22 cellular contexts compared by ENCODE assay signal in the genomic region with DNA sequence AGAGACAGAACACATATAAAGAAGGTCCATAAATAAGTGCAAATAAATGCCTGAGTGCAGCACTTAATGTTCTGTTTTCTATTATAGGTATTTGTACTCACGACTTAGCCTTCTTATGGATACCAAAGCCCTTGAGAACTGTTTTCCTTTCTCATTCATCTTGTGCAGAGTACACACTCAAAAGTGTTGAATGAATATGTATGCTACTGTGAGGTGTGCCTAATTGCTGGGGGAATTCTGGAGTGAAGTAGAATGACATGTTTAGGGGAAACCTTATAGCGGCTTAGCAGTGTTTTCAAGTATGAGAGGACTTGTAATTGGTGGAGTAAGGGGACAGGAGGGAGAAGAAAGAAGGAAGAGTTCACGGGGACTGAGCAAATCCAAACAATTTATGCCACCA.
"Had no signal": no experiment of that assay in that cellular context is flagged by ENCODE, and none has a peak within 500 bp of the region (broad histone marks: within the 10 kb centered on the region; RNA-seq: fewer than 3 reads in every experiment).

No MANE protein-coding gene starts in this region.

- H2AFZ ChIP-seq: hepatocyte had no signal

- ATAC-seq: activated naive CD4-positive, alpha-beta T cell treated with anti-CD3 and anti-CD28 coated beads, Interleukin-2, amount 50 U/mL, for 72 hours; activated T-cell treated with anti-CD3 and anti-CD28 coated beads, Interleukin-2, amount 50 U/mL, for 72 hours; gastroesophageal sphincter; left ventricle myocardium superior; mucosa of descending colon; natural killer cell treated with Interleukin-12 subunit alpha and Interleukin-12 subunit beta and Interleukin-15 and Interleukin-18, amount 100 ng/mL, for 72 hours; right cardiac atrium; stimulated activated naive B cell treated with anti-CD40 and anti-IgM and Interleukin-4, amounts not matched to agents 10 μg/mL and 1 μg/mL and 100 μg/mL, for 72 hours had no signal

- H3K4me3 ChIP-seq: breast epithelium, gastroesophageal sphincter, hepatocyte, mucosa of descending colon, stomach, thyroid gland had no signal

- H3K27me3 ChIP-seq: gastroesophageal sphincter, thyroid gland had no signal

- H3K9me3 ChIP-seq: breast epithelium, gastroesophageal sphincter, mucosa of descending colon, stomach, thyroid gland had no signal

- DNase-seq: activated CD4-positive, alpha-beta T cell treated with anti-CD3 and anti-CD28 coated beads for 4 hours; activated CD4-positive, alpha-beta T cell treated with anti-CD3 and anti-CD28 coated beads, Interleukin-2, amount 50 U/mL, for 4 hours; activated naive CD4-positive, alpha-beta T cell; activated T-cell treated with anti-CD3 and anti-CD28 coated beads for 4 hours; activated T-cell treated with anti-CD3 and anti-CD28 coated beads, Interleukin-2, amount 50 U/mL, for 72 hours; central memory CD4-positive, alpha-beta T cell; islet precursor cell; left ventricle myocardium superior; mucosa of descending colon; posterior cingulate gyrus; right cardiac atrium; stimulated activated CD4-positive, alpha-beta T cell treated with anti-CD3 and anti-CD28 coated beads, Interleukin-15, amount 100 ng/mL, for 24 hours; stimulated activated CD4-positive, alpha-beta T cell treated with anti-CD3 and anti-CD28 coated beads, Interleukin-2, amount 100 ng/mL, for 24 hours; stimulated activated naive B cell treated with anti-CD40 and anti-IgM and Interleukin-4, amounts not matched to agents 10 μg/mL and 1 μg/mL and 100 μg/mL, for 72 hours; stomach; thyroid gland had no signal

- H3K36me3 ChIP-seq: breast epithelium, gastroesophageal sphincter, stomach, thyroid gland had no signal

- H3K27ac ChIP-seq: breast epithelium, gastroesophageal sphincter, hepatocyte, stomach, thyroid gland, VCaP had no signal

- H3K79me2 ChIP-seq: hepatocyte had no signal

- H3K4me2 ChIP-seq: hepatocyte had no signal
